ENCODE assay signal across 8 cellular contexts in genomic region chr19:18437481-18438330, GRCh38. TPM values are rescaled to one million over a fixed set of nuclear protein-coding genes. Genes with fewer than 3 reads are reported as not detected.
A peak's percentile ranks its signal among the peaks of the same experiment; 100 is the strongest.
DNase-seq lines count a peak whose midpoint lies in the region; ATAC-seq, FAIRE-seq and TF ChIP-seq lines count a peak whose summit lies in the region.

TSS of gene ISYNA1 (minus strand) at chr19:18438133. CDS start at chr19:18437979, 154 bp downstream.

- peak; percentile 89 for FAIRE-seq in HTR-8/SVneo (lab: Jason Lieb, UNC)
- FAIRE-seq in HepG2 (lab: Jason Lieb, UNC): no peak

- BruUV-seq in HepG2 (replicated peaks; lab: Mats Ljungman, UMichigan): TSS peak; percentile 53

- TF ChIP-seq RAD21 in HepG2 (CRISPR knock-in tag; IDR thresholded peaks at IDR 0.05): no peak

- peaks cover 9% of the 10 kb centered on the region; the same call in 1 of the 2 replicates for H4K20me1 ChIP-seq in HepG2 (ENCODE audit: insufficient read depth, low read length)

- H3K79me2 ChIP-seq in HepG2 (ENCODE audit: insufficient read depth, low read length): no peaks in the 10 kb centered on the region

- WGBS in HepG2 (ENCODE audit: low lambda C conversion rate): 10% methylated on average over 40 of the region's 99 CpGs

- peak in 1 of 2 experiments; percentile 72; a peak in 2 of 4 replicates for TF ChIP-seq POLR2A in HepG2 (IDR thresholded peaks at IDR 0.05; ENCODE audit: insufficient read depth in 1 of 2, low read depth in 2 of 2, low read length in 2 of 2)
- TF ChIP-seq POLR2A in GM18505 (IDR thresholded peaks at IDR 0.05; ENCODE audit: borderline replicate concordance, extremely low read depth, insufficient read depth, insufficient read length): no peak

- H3K9ac ChIP-seq in HepG2 (ENCODE audit: insufficient read depth, low read depth, low read length): peak within 1 kb of the TSS; percentile 70

- POLR2A ChIA-PET in HepG2 (lab: Yijun Ruan, JAX): interaction anchor here (0.6 to 1.6 kb wide), 3 partner anchors 17 to 52 kb away, joined by 3 to 4 read pairs (median 3); partner anchors contain the start of gene GDF15

- no peak within 1 kb of the TSS for H2AFZ ChIP-seq in HepG2 (ENCODE audit: low read length)

- peak within 1 kb of the TSS; percentile 87 for H3K27ac ChIP-seq in WERI-Rb-1
- peak within 1 kb of the TSS; percentile 53 for H3K27ac ChIP-seq in HepG2 (ENCODE audit: extremely low read length, insufficient read depth, low read length)

- H3K4me2 ChIP-seq in HepG2 (ENCODE audit: low read depth, low read length): peak within 1 kb of the TSS; percentile 95

- ATAC-seq in HepG2 (peak; percentile 12), GM18505 (IDR thresholded peaks at IDR 0.05; ENCODE audit: unreplicated experiment) (no peak)

- peaks cover 45% of the 10 kb centered on the region for H3K4me1 ChIP-seq in HepG2 (ENCODE audit: insufficient read depth, low read length)

- H3K36me3 ChIP-seq in WERI-Rb-1 (peaks cover 30% of the 10 kb centered on the region), HepG2 (replicated peaks in 1 of 2; ENCODE audit: control insufficient read depth in 1 of 2, insufficient read depth in 2 of 2, low read length in 2 of 2) (peaks cover 0 to 2% of the 10 kb centered on the region in 2 experiments; a peak in 1 of 5 replicates)

- DNase-seq in Caki2 (ENCODE audit: low read depth) (peak; percentile 76), HTR-8/SVneo (ENCODE audit: insufficient read length, low spot score) (no peak), WERI-Rb-1 (peak; percentile 76), dermis microvascular lymphatic vessel endothelial cell (ENCODE audit: low read depth in 2 of 2) (peak in 1 of 2 donors; percentile 66), HepG2 (ENCODE audit: low spot score) (peak; percentile 14), DMS114 treated with DMSO at 0.1 percent for 48 hours (lab: John Stamatoyannopoulos, UW; ENCODE audit: unreplicated experiment) (no peak)
- DNase-seq in stimulated activated CD8-positive, alpha-beta memory T cell treated with anti-CD3 and anti-CD28 coated beads, Interleukin-4, amount 100 ng/mL, for 4 hours (ENCODE audit: low read depth in 2 of 2, low spot score in 1 of 2): peak; percentile 33 to 64

- H3K27me3 ChIP-seq in WERI-Rb-1 (ENCODE audit: insufficient read depth, low read depth, severe bottlenecking): no peaks in the 10 kb centered on the region
- H3K27me3 ChIP-seq in HepG2 (ENCODE audit: control insufficient read depth in 1 of 2, insufficient read depth in 2 of 2, low read length in 2 of 2): no peaks in the 10 kb centered on the region

- CTCF ChIA-PET in HepG2 (lab: Yijun Ruan, JAX; ENCODE audit: low intra/inter-chr PET ratio, low total read pairs): no interaction called here

- intact Hi-C loops in HepG2 (cut with micrococcal nuclease; ENCODE audit: unreplicated experiment): no loop called here

- TF ChIP-seq EP300 in HepG2 (IDR thresholded peaks at IDR 0.05; ENCODE audit: low read depth in 2 of 2, low read length in 2 of 2): no peak
- TF ChIP-seq EP300 in HepG2 (CRISPR knock-in tag; IDR thresholded peaks at IDR 0.05; ENCODE audit: borderline replicate concordance): no peak

- H3K9me3 ChIP-seq in WERI-Rb-1 (ENCODE audit: severe bottlenecking) (no peaks in the 10 kb centered on the region), HepG2 (ENCODE audit: low read length) (no peaks in the 10 kb centered on the region)

- H3K4me3 ChIP-seq in WERI-Rb-1 (ENCODE audit: low read depth, low read length) (peak within 1 kb of the TSS; percentile 95), HepG2 (replicated peaks in 1 of 3; ENCODE audit: insufficient read depth in 1 of 3, low read depth in 2 of 3, low read length in 3 of 3) (peak within 1 kb of the TSS; percentile 29 to 75 (median 72))

- TF ChIP-seq CTCF in WERI-Rb-1 (IDR thresholded peaks at IDR 0.05; ENCODE audit: low read depth, low read length): no peak
- TF ChIP-seq CTCF in HepG2 (CRISPR knock-in tag; IDR thresholded peaks at IDR 0.05): no peak

- in situ Hi-C loops in Caki2 (cut with HindIII; ENCODE audit: low pct_unique_long_range_greater_than_20kb, low sequenced_read_pairs): no loop called here
- in situ Hi-C loops in HepG2 (cut with HindIII; ENCODE audit: extremely low pct_ligation_motif_present, low pct_unique_long_range_greater_than_20kb): no loop called here

TF ChIP-seq in HepG2, 621 proteins besides CTCF, POLR2A, EP300 and RAD21 (continues in another document):
- TF ChIP-seq ZNF772 (CRISPR knock-in tag; IDR thresholded peaks at IDR 0.05) (no peak), MXD3 (CRISPR knock-in tag; IDR thresholded peaks at IDR 0.05) (peak; percentile 69; the same call in 1 of the 2 replicates), ZNF335 (CRISPR knock-in tag; IDR thresholded peaks at IDR 0.05) (no peak), ZSCAN30 (CRISPR knock-in tag; IDR thresholded peaks at IDR 0.05) (no peak), ATRX (CRISPR knock-in tag; IDR thresholded peaks at IDR 0.05; ENCODE audit: borderline replicate concordance) (no peak), DR1 (CRISPR knock-in tag; IDR thresholded peaks at IDR 0.05) (no peak), ZNF652 (CRISPR knock-in tag; IDR thresholded peaks at IDR 0.05; ENCODE audit: borderline replicate concordance, low read depth) (no peak), ZIK1 (CRISPR knock-in tag; IDR thresholded peaks at IDR 0.05; ENCODE audit: borderline replicate concordance, low read depth) (0 out of 2 replicates have a peak, but pooled peaks have one; percentile 32), ZFP36L1 (CRISPR knock-in tag; IDR thresholded peaks at IDR 0.05) (no peak), ZSCAN22 (CRISPR knock-in tag; IDR thresholded peaks at IDR 0.05) (0 out of 2 replicates have a peak, but pooled peaks have one; percentile 12), ZNF747 (CRISPR knock-in tag; IDR thresholded peaks at IDR 0.05; ENCODE audit: borderline replicate concordance) (0 out of 2 replicates have a peak, but pooled peaks have one; percentile 51), NFKBIZ (CRISPR knock-in tag; IDR thresholded peaks at IDR 0.05) (no peak), ISL2 (CRISPR knock-in tag; IDR thresholded peaks at IDR 0.05) (no peak), ZNF432 (CRISPR knock-in tag; IDR thresholded peaks at IDR 0.05; ENCODE audit: borderline replicate concordance) (no peak), ZNF235 (CRISPR knock-in tag; IDR thresholded peaks at IDR 0.05; ENCODE audit: borderline replicate concordance) (no peak), ZMAT5 (CRISPR knock-in tag; IDR thresholded peaks at IDR 0.05; ENCODE audit: borderline replicate concordance, low read depth) (no peak)

RNA-seq across cellular contexts. Expression of gene ISYNA1, which starts in this region (rescaled TPM):
- 118 and 155 TPM in 2 replicates for total RNA-seq in Caki2 (2014; rRNA removed; shearing (Covaris generic); ENCODE audit: low replicate concordance)
- total RNA-seq in dermis microvascular lymphatic vessel endothelial cell (38.1 and 57.3 TPM in 2 replicates), HepG2 (2016; rRNA removed; fragmentation: Illumina TruSeq; extraction: Trizol) (29.4 and 48.5 TPM in 2 replicates)
- 8.4 and 10.1 TPM in 2 replicates for total RNA-seq in HepG2 (2016; cell fraction: cytosol; rRNA removed; fragmentation: Illumina TruSeq; extraction: Trizol; ENCODE audit: low read depth)
- 29.3 and 46.4 TPM in 2 replicates for total RNA-seq in HepG2 (2016; cell fraction: insoluble cytoplasmic fraction; rRNA removed; fragmentation: Illumina TruSeq; extraction: Trizol)
- total RNA-seq in HepG2 (2016; cell fraction: membrane; rRNA removed; fragmentation: Illumina TruSeq; extraction: Trizol): 16.0 and 18.7 TPM in 2 replicates
- total RNA-seq in HepG2 (2016; cell fraction: nucleus; rRNA removed; fragmentation: Illumina TruSeq; extraction: Trizol): 33.6 and 37.4 TPM in 2 replicates
- 29.6 and 36.5 TPM in 2 replicates for polyA plus RNA-seq in HepG2 (2011; rRNA removed)
- 14.0 and 25.3 TPM in 2 replicates for polyA plus RNA-seq in HepG2 (2011; cell fraction: cytosol; rRNA removed)
- polyA plus RNA-seq in HepG2 (2011; cell fraction: nucleus; rRNA removed): 246 and 367 TPM in 2 replicates
- 32.5 and 49.8 TPM in 2 replicates for polyA plus RNA-seq in HepG2 (2012)
- polyA plus RNA-seq in HepG2 (2016; cell fraction: cytosol; fragmentation: Illumina TruSeq; extraction: Trizol; ENCODE audit: low read depth): 16.0 and 16.5 TPM in 2 replicates
- polyA plus RNA-seq in HepG2 (2016; cell fraction: insoluble cytoplasmic fraction; fragmentation: Illumina TruSeq; extraction: Trizol; ENCODE audit: low read depth): 44.6 and 57.4 TPM in 2 replicates
- polyA plus RNA-seq in HepG2 (2016; cell fraction: membrane; fragmentation: Illumina TruSeq; extraction: Trizol; ENCODE audit: low read depth): 18.1 and 22.4 TPM in 2 replicates
- 103 and 119 TPM in 2 replicates for polyA plus RNA-seq in HepG2 (2016; cell fraction: nucleus; fragmentation: Illumina TruSeq; extraction: Trizol; ENCODE audit: insufficient read depth, low read depth)
- polyA minus RNA-seq in HepG2 (2011; rRNA and poly(A)+ RNA removed; ENCODE audit: low replicate concordance): 1.3 and 50.2 TPM in 2 replicates
- 20.4 and 29.0 TPM in 2 replicates for polyA minus RNA-seq in HepG2 (2011; cell fraction: cytosol; rRNA and poly(A)+ RNA removed)
- polyA minus RNA-seq in HepG2 (2011; cell fraction: nucleus; rRNA and poly(A)+ RNA removed): 13.3 and 14.3 TPM in 2 replicates

Comparison
In these comparisons a context has a peak if more than half of its experiments do, and no peak if none do; other contexts are left out.
1. DNase-seq: peak in Caki2 (single experiment), WERI-Rb-1 (single experiment), HepG2 (single experiment) and stimulated activated CD8-positive, alpha-beta memory T cell treated with anti-CD3 and anti-CD28 coated beads, Interleukin-4, amount 100 ng/mL, for 4 hours (2 of 2); none in HTR-8/SVneo (single experiment) and DMS114 treated with DMSO at 0.1 percent for 48 hours (single experiment).